14 cellular contexts compared by ENCODE assay signal in the genomic region with DNA sequence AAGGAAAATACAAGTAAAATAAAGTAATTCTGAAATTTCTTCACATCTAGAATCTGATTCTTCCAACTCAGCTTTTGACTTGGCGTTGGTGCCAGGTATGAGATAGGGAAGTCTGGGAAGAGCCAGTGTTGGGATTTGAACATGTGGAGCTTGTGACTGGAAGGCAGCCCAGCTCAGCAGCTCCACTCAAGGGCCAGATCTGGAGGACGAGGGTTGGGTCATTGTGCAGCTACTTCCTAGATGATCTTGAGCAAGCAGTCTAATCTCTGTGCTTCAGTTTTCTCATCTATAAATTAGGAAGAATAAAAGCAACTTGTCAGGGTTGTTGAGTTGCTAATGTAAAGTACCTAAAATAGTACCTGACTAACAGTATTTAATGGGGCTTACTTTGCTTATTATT. TPM values are rescaled to one million over a fixed set of nuclear protein-coding genes. Genes with fewer than 3 reads are reported as not detected.
A peak's percentile ranks its signal among the peaks of the same experiment; 100 is the strongest.
DNase-seq lines count a peak whose midpoint lies in the region; ATAC-seq and TF ChIP-seq lines count a peak whose summit lies in the region.
"Had no signal": no experiment of that assay in that cellular context is flagged by ENCODE, and none has a peak within 500 bp of the region (broad histone marks: within the 10 kb centered on the region; RNA-seq: fewer than 3 reads in every experiment).

No MANE protein-coding gene starts in this region.

- H3K27ac Mint-ChIP-seq in T-helper 2 cell treated with Interferon-gamma antibody and Interleukin-4, amounts not matched to agents 5 μg/mL and 100 μg/mL, for 36 hours, result peak overlapping the region; percentile 93

- H3K4me1 ChIP-seq in mammary epithelial cell (ENCODE audit: insufficient read depth, low read length) (peaks cover 45% of the 10 kb centered on the region), smooth muscle cell (ENCODE audit: low read depth) (no peaks in the 10 kb centered on the region)

- peak overlapping the region; percentile 61 for H3K4me3 Mint-ChIP-seq in T-helper 2 cell treated with Interferon-gamma antibody and Interleukin-4, amounts not matched to agents 5 μg/mL and 100 μg/mL, for 36 hours

- BruUV-seq in mammary epithelial cell (replicated peaks; lab: Mats Ljungman, UMichigan), result no TSS peak

- DNase-seq in T-helper 2 cell treated with Interferon-gamma antibody and Interleukin-4, amounts not matched to agents 5 μg/mL and 100 μg/mL, for 36 hours (ENCODE audit: low spot score), result no peak
- DNase-seq in T-helper 2 cell (no peak), NOMO-1 treated with DMSO at 0.1 percent for 48 hours (lab: John Stamatoyannopoulos, UW; ENCODE audit: unreplicated experiment) (peak; percentile 38), mammary epithelial cell (no peak), smooth muscle cell (lab: John Stamatoyannopoulos, UW; ENCODE audit: unreplicated experiment) (no peak), cardiac septum (ENCODE audit: low spot score) (no peak), SKM-1 treated with dmso at 0.1 percent for 144 hours (lab: John Stamatoyannopoulos, UW; ENCODE audit: unreplicated experiment) (no peak)
- DNase-seq: NCI-H1930, retina had no signal

- no peak for ATAC-seq in HG02885 (IDR thresholded peaks at IDR 0.05; ENCODE audit: poor library complexity, unreplicated experiment)
- ATAC-seq: A549 had no signal

- H2AFZ ChIP-seq in mammary epithelial cell (ENCODE audit: low read depth, low read length) (no peak overlapping the region), smooth muscle cell (ENCODE audit: low read depth) (no peak overlapping the region)

- H3K4me2 ChIP-seq in mammary epithelial cell (ENCODE audit: insufficient read depth, low read depth, low read length), result peak overlapping the region; percentile 50
- no peak overlapping the region for H3K4me2 ChIP-seq in smooth muscle cell
- H3K4me2 ChIP-seq: A549 had no signal

- peaks cover 3% of the 10 kb centered on the region for H3K36me3 ChIP-seq in mammary epithelial cell (ENCODE audit: insufficient read depth, low read length)
- no peaks in the 10 kb centered on the region for H3K36me3 ChIP-seq in smooth muscle cell (ENCODE audit: low read depth)
- H3K36me3 ChIP-seq: cardiac muscle cell, HAP-1, thyroid gland had no signal

- H3K9me3 ChIP-seq in mammary epithelial cell (replicated peaks; ENCODE audit: insufficient read depth, low read length), result no peaks in the 10 kb centered on the region
- H3K9me3 ChIP-seq in smooth muscle cell (replicated peaks; ENCODE audit: low read depth), result no peaks in the 10 kb centered on the region
- H3K9me3 ChIP-seq: A549, HAP-1, thyroid gland had no signal

- in situ Hi-C loops in mammary epithelial cell (cut with MboI; ENCODE audit: low sequenced_read_pairs in 2 of 2), result no loop called here

- H3K4me3 ChIP-seq in mammary epithelial cell (replicated peaks in 1 of 3; ENCODE audit: insufficient read depth in 1 of 3, low read depth in 2 of 3, low read length in 3 of 3), result no peak overlapping the region
- H3K4me3 ChIP-seq in smooth muscle cell, result no peak overlapping the region
- H3K4me3 ChIP-seq: A549, cardiac muscle cell, HAP-1, thyroid gland had no signal

- intact Hi-C loops in mammary epithelial cell (cut with micrococcal nuclease), result loop anchor here (5.0 kb wide), 2 partner anchors 67 to 117 kb away; no protein-coding TSS in a partner anchor
- intact Hi-C loops in cardiac septum (cut with DNase I), result no loop called here

- peaks cover 27% of the 10 kb centered on the region for H3K36me3 Mint-ChIP-seq in T-helper 2 cell treated with Interferon-gamma antibody and Interleukin-4, amounts not matched to agents 5 μg/mL and 100 μg/mL, for 36 hours (ENCODE audit: low read depth)

- peaks cover 83% of the 10 kb centered on the region for H3K4me1 Mint-ChIP-seq in T-helper 2 cell treated with Interferon-gamma antibody and Interleukin-4, amounts not matched to agents 5 μg/mL and 100 μg/mL, for 36 hours (ENCODE audit: low read depth)

- dilution Hi-C loops in mammary epithelial cell (cut with HindIII; ENCODE audit: low sequenced_read_pairs), result loop anchor here (5.0 kb wide), 1 partner anchor 67 kb away; no protein-coding TSS in a partner anchor

- H3K27ac ChIP-seq in mammary epithelial cell (ENCODE audit: insufficient read depth, low read depth, low read length) (peak overlapping the region; percentile 52), smooth muscle cell (ENCODE audit: low read depth) (peak overlapping the region; percentile 41)
- H3K27ac ChIP-seq: A549, cardiac muscle cell, thyroid gland had no signal

- no peaks in the 10 kb centered on the region for H3K27me3 Mint-ChIP-seq in T-helper 2 cell treated with Interferon-gamma antibody and Interleukin-4, amounts not matched to agents 5 μg/mL and 100 μg/mL, for 36 hours (ENCODE audit: low read depth)

- 94% methylated on average over 2 of the region's 2 CpGs for WGBS in mammary epithelial cell (ENCODE audit: low coverage, missing lambda C conversion rate)
- WGBS in smooth muscle cell (ENCODE audit: low lambda C conversion rate), result 79% methylated on average over 2 of the region's 2 CpGs

- H3K79me2 ChIP-seq in mammary epithelial cell (ENCODE audit: insufficient read depth, low read length), result peaks cover 93% of the 10 kb centered on the region
- peaks cover 81% of the 10 kb centered on the region for H3K79me2 ChIP-seq in smooth muscle cell (ENCODE audit: low read depth)

- H4K20me1 ChIP-seq in mammary epithelial cell (ENCODE audit: insufficient read depth, low read length), result no peaks in the 10 kb centered on the region
- peaks cover 85% of the 10 kb centered on the region for H4K20me1 ChIP-seq in smooth muscle cell (ENCODE audit: low read depth)

- no peak overlapping the region for H3K9ac ChIP-seq in mammary epithelial cell (ENCODE audit: insufficient read depth, low read length)
- no peak overlapping the region for H3K9ac ChIP-seq in smooth muscle cell (ENCODE audit: low read depth)

- TF ChIP-seq CTCF in mammary epithelial cell (conservative IDR thresholded peaks at IDR 0.05 in 1 of 2, IDR thresholded peaks at IDR 0.05 in 1 of 2; ENCODE audit: extremely low read depth in 1 of 2, insufficient read depth in 1 of 2, low read depth in 1 of 2, low read length in 2 of 2) (no peak), smooth muscle cell (IDR thresholded peaks at IDR 0.05; ENCODE audit: borderline replicate concordance, insufficient read depth, poor library complexity, severe bottlenecking) (no peak)

- H3K27me3 ChIP-seq in mammary epithelial cell (ENCODE audit: insufficient read depth, low read length) (no peaks in the 10 kb centered on the region), smooth muscle cell (ENCODE audit: low read depth) (no peaks in the 10 kb centered on the region)
- H3K27me3 ChIP-seq: thyroid gland had no signal

- peaks cover 40% of the 10 kb centered on the region for H3F3A ChIP-seq in smooth muscle cell (ENCODE audit: low read depth)

- CTCF ChIA-PET in mammary epithelial cell (lab: Charles Lee; ENCODE audit: low non-redundant PET), result no interaction called here

- H3K9me3 Mint-ChIP-seq in T-helper 2 cell treated with Interferon-gamma antibody and Interleukin-4, amounts not matched to agents 5 μg/mL and 100 μg/mL, for 36 hours, result no peaks in the 10 kb centered on the region

RNA-seq across cellular contexts. Expression of a gene that starts 5.0 kb away (rescaled TPM):
- total RNA-seq in mammary epithelial cell (10 to 100 TPM; 42.5 to 82.9 TPM), smooth muscle cell (20.3 and 28.9 TPM in 2 replicates), cardiac septum (13.7 TPM)
- polyA plus RNA-seq in mammary epithelial cell (17.2 TPM), smooth muscle cell (25.6 and 27.6 TPM in 2 replicates)
- 26.9 TPM for polyA minus RNA-seq in mammary epithelial cell
